32 cellular contexts compared by ENCODE assay signal in the genomic region with DNA sequence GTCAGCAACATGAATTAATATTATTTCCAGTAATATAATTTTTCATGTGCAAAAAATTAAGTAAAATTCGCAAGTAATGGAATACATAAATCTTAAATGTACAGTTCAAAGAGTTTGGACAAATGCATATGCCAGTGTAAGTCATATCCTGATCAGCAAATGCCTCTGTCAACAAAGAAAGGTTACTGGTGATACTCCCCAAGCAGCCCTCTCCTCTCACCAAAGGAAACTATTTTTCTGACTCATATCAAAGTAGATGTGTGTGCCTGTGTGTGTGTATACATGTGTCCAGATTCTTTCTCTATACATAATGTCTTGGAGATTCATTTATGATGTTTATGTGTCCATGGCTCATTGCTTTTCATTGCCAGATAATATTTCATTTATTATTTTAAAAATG.
"Had no signal": no experiment of that assay in that cellular context is flagged by ENCODE, and none has a peak within 500 bp of the region (broad histone marks: within the 10 kb centered on the region; RNA-seq: fewer than 3 reads in every experiment).

No MANE protein-coding gene starts in this region.

- DNase-seq: activated B cell treated with CpG ODN at 0.5 μM for 24 hours; activated CD4-positive, alpha-beta memory T cell treated with anti-CD3 and anti-CD28 coated beads for 36 hours; activated CD4-positive, alpha-beta T cell treated with anti-CD3 and anti-CD28 coated beads for 4 hours; activated CD4-positive, alpha-beta T cell treated with anti-CD3 and anti-CD28 coated beads, Interleukin-2, amount 10 ng/mL, durations not matched to agents 24 days and 14 days; activated CD4-positive, alpha-beta T cell treated with anti-CD3 and anti-CD28 coated beads, Interleukin-2, amount 50 U/mL, for 1 hour; activated CD4-positive, alpha-beta T cell treated with anti-CD3 and anti-CD28 coated beads, Interleukin-2, amount 50 U/mL, for 4 hours; activated CD4-positive, CD25-positive, alpha-beta regulatory T cell treated with anti-CD3 and anti-CD28 coated beads, Interleukin-2, amount 50 U/mL, for 72 hours; activated CD8-positive, alpha-beta memory T cell treated with anti-CD3 and anti-CD28 coated beads, Interleukin-2, amount 50 U/mL, for 4 hours; activated CD8-positive, alpha-beta T cell treated with anti-CD3 and anti-CD28 coated beads for 36 hours; activated effector memory CD4-positive, alpha-beta T cell treated with anti-CD3 and anti-CD28 coated beads, Interleukin-2, amount 50 U/mL, for 16 hours; activated gamma-delta T cell treated with Interleukin-2 at 50 U/mL for 16 hours; activated naive CD4-positive, alpha-beta T cell treated with anti-CD3 and anti-CD28 coated beads, Interleukin-2, amount 50 U/mL, for 16 hours; activated naive CD4-positive, alpha-beta T cell treated with Interleukin-2 at 50 U/mL for 16 hours; activated naive CD8-positive, alpha-beta T cell treated with anti-CD3 and anti-CD28 coated beads for 36 hours; activated T-cell treated with anti-CD3 and anti-CD28 coated beads for 4 hours; activated T-cell treated with anti-CD3 and anti-CD28 coated beads, Interleukin-2, amount 50 U/mL, for 1 hour; activated T-cell treated with anti-CD3 and anti-CD28 coated beads, Interleukin-2, amount 50 U/mL, for 4 hours; activated T-cell treated with anti-CD3 and anti-CD28 coated beads, Interleukin-2, amount 50 U/mL, for 72 hours; adrenal gland; amniotic stem cell; aorta; body of pancreas; brain microvascular endothelial cell; caudate nucleus; cerebellar nuclear complex; T-cell; T-helper 17 cell had no signal

- H3K27ac ChIP-seq: adrenal gland, body of pancreas, brain microvascular endothelial cell, breast epithelium, cardiac muscle cell, VCaP had no signal

- ATAC-seq: activated CD8-positive, alpha-beta T cell treated with anti-CD3 and anti-CD28 coated beads for 36 hours; activated naive CD4-positive, alpha-beta T cell treated with anti-CD3 and anti-CD28 coated beads, Interleukin-2, amount 50 U/mL, for 72 hours; activated T-cell treated with anti-CD3 and anti-CD28 coated beads, Interleukin-2, amount 50 U/mL, for 4 hours; activated T-cell treated with anti-CD3 and anti-CD28 coated beads, Interleukin-2, amount 50 U/mL, for 72 hours; activated T-helper 17 cell treated with anti-CD3 and anti-CD28 coated beads, Interleukin-2, amount 50 U/mL, for 72 hours; body of pancreas; T-cell; T-helper 17 cell had no signal

- H3K27me3 ChIP-seq: adrenal gland, body of pancreas, brain microvascular endothelial cell, breast epithelium, cardiac muscle cell had no signal

- H3K4me1 ChIP-seq: adrenal gland, body of pancreas, breast epithelium had no signal

- H3K4me3 ChIP-seq: adrenal gland, body of pancreas, breast epithelium, cardiac muscle cell had no signal

- H3K9me3 ChIP-seq: adrenal gland, body of pancreas, breast epithelium had no signal

- H3K36me3 ChIP-seq: adrenal gland, brain microvascular endothelial cell, breast epithelium, cardiac muscle cell had no signal
